In genomic region chr16:68075980-68076379, GRCh38 we compare ENCODE assay signal across 19 cellular contexts. TPM values are rescaled to one million over a fixed set of nuclear protein-coding genes. Genes with fewer than 3 reads are reported as not detected.
DNase-seq lines count a peak whose midpoint lies in the region; ATAC-seq, FAIRE-seq and TF ChIP-seq lines count a peak whose summit lies in the region.
"Had no signal": no experiment of that assay in that cellular context is flagged by ENCODE, and none has a peak within 500 bp of the region (broad histone marks: within the 10 kb centered on the region; RNA-seq: fewer than 3 reads in every experiment).

No MANE protein-coding gene starts in this region.

- no peak overlapping the region for H3K9ac ChIP-seq in kidney (ENCODE audit: low read length in 2 of 2)

- CTCF ChIA-PET in activated CD4-positive, alpha-beta memory T cell treated with anti-CD3 and anti-CD28 coated beads for 36 hours (lab: Charles Lee): interaction anchor here (1.2 to 3.6 kb wide), 5 partner anchors 8 to 153 kb away, joined by 3 to 24 read pairs (median 9); no protein-coding TSS in a partner anchor

- H3K4me1 ChIP-seq in kidney (ENCODE audit: control insufficient read depth in 1 of 2, insufficient read depth in 1 of 2, low read depth in 1 of 2, low read length in 2 of 2): peaks cover 23 to 25% of the 10 kb centered on the region in 2 donors

- intact Hi-C loops in activated CD4-positive, alpha-beta memory T cell treated with anti-CD3 and anti-CD28 coated beads for 36 hours (cut with micrococcal nuclease): no loop called here
- intact Hi-C loops in kidney (cut with DNase I): no loop called here

- no peaks in the 10 kb centered on the region for H3K9me3 Mint-ChIP-seq in activated T-cell treated with anti-CD3 and anti-CD28 coated beads, Interleukin-2, amount 50 U/mL, for 24 hours
- no peaks in the 10 kb centered on the region for H3K9me3 Mint-ChIP-seq in activated T-cell treated with anti-CD3 and anti-CD28 coated beads, Interleukin-2, amount 50 U/mL, for 4 hours
- H3K9me3 Mint-ChIP-seq in activated CD4-positive, alpha-beta memory T cell treated with anti-CD3 and anti-CD28 coated beads for 36 hours: no peaks in the 10 kb centered on the region
- no peaks in the 10 kb centered on the region for H3K9me3 Mint-ChIP-seq in immature natural killer cell
- H3K9me3 Mint-ChIP-seq: activated T-cell treated with anti-CD3 and anti-CD28 coated beads, Interleukin-2, amount 50 U/mL, for 72 hours had no signal

- H3K27ac Mint-ChIP-seq in activated T-cell treated with anti-CD3 and anti-CD28 coated beads, Interleukin-2, amount 50 U/mL, for 24 hours: peak overlapping the region; percentile 71
- peak overlapping the region; percentile 63 for H3K27ac Mint-ChIP-seq in activated CD4-positive, alpha-beta memory T cell treated with anti-CD3 and anti-CD28 coated beads for 36 hours
- peak overlapping the region; percentile 88 to 98 (median 95) for H3K27ac Mint-ChIP-seq in immature natural killer cell

- H3K27ac ChIP-seq in kidney (ENCODE audit: low read depth in 2 of 2, low read length in 2 of 2): no peak overlapping the region

- no peak for ATAC-seq in activated T-cell treated with anti-CD3 and anti-CD28 coated beads, Interleukin-2, amount 50 U/mL, for 4 hours
- no peak for ATAC-seq in GM21367 (IDR thresholded peaks at IDR 0.05; ENCODE audit: unreplicated experiment)
- ATAC-seq: activated T-cell treated with anti-CD3 and anti-CD28 coated beads, Interleukin-2, amount 50 U/mL, for 72 hours; heart right ventricle had no signal

- no peak for DNase-seq in activated T-cell treated with anti-CD3 and anti-CD28 coated beads, Interleukin-2, amount 50 U/mL, for 24 hours
- no peak for DNase-seq in activated T-cell treated with anti-CD3 and anti-CD28 coated beads, Interleukin-2, amount 50 U/mL, for 4 hours
- no peak for DNase-seq in activated CD4-positive, alpha-beta memory T cell treated with anti-CD3 and anti-CD28 coated beads for 36 hours
- DNase-seq in immature natural killer cell (no peak), G401 (ENCODE audit: low spot score) (no peak), kidney (no peak)
- DNase-seq in stimulated activated CD8-positive, alpha-beta memory T cell treated with anti-CD3 and anti-CD28 coated beads, Interleukin-4, amount 100 ng/mL, for 48 hours: peak; percentile 18
- DNase-seq: activated T-cell treated with anti-CD3 and anti-CD28 coated beads, Interleukin-2, amount 50 U/mL, for 72 hours; amygdala; effector CD8-positive, alpha-beta T cell; heart right ventricle; mesendoderm; NCI-H226; SIG-M5; stimulated activated CD4-positive, alpha-beta T cell treated with anti-CD3 and anti-CD28 coated beads, Interleukin-1b, Interleukin-23, amount 100 ng/mL, for 48 hours; substantia nigra; T1000 had no signal

- H3K27me3 Mint-ChIP-seq in activated T-cell treated with anti-CD3 and anti-CD28 coated beads, Interleukin-2, amount 50 U/mL, for 24 hours: no peaks in the 10 kb centered on the region
- H3K27me3 Mint-ChIP-seq in activated T-cell treated with anti-CD3 and anti-CD28 coated beads, Interleukin-2, amount 50 U/mL, for 4 hours (ENCODE audit: low read depth): no peaks in the 10 kb centered on the region
- no peaks in the 10 kb centered on the region for H3K27me3 Mint-ChIP-seq in activated CD4-positive, alpha-beta memory T cell treated with anti-CD3 and anti-CD28 coated beads for 36 hours
- peaks cover 2 to 8% (median 7%) of the 10 kb centered on the region in 3 donors for H3K27me3 Mint-ChIP-seq in immature natural killer cell (ENCODE audit: low read depth in 3 of 3)

- H3K4me1 Mint-ChIP-seq in activated T-cell treated with anti-CD3 and anti-CD28 coated beads, Interleukin-2, amount 50 U/mL, for 24 hours (ENCODE audit: low read depth): peaks cover 82% of the 10 kb centered on the region
- peaks cover 85% of the 10 kb centered on the region for H3K4me1 Mint-ChIP-seq in activated T-cell treated with anti-CD3 and anti-CD28 coated beads, Interleukin-2, amount 50 U/mL, for 4 hours (ENCODE audit: low read depth)
- H3K4me1 Mint-ChIP-seq in activated CD4-positive, alpha-beta memory T cell treated with anti-CD3 and anti-CD28 coated beads for 36 hours (ENCODE audit: low read depth): peaks cover 73% of the 10 kb centered on the region
- peaks cover 90 to 91% of the 10 kb centered on the region in 2 donors for H3K4me1 Mint-ChIP-seq in immature natural killer cell

- in situ Hi-C loops in G401 (cut with HindIII; ENCODE audit: low sequenced_read_pairs): no loop called here

- H3K4me3 ChIP-seq in kidney (ENCODE audit: low read length in 2 of 2): no peak overlapping the region
- H3K4me3 ChIP-seq: heart right ventricle had no signal

- no peak for TF ChIP-seq CTCF in kidney (IDR thresholded peaks at IDR 0.05; ENCODE audit: borderline replicate concordance, extremely low read depth, insufficient read depth)

- POLR2A ChIA-PET in activated CD4-positive, alpha-beta memory T cell treated with anti-CD3 and anti-CD28 coated beads for 36 hours (lab: Charles Lee): interaction anchor here (3.2 kb wide), 1 partner anchor 9 kb away, joined by 23 read pairs; the partner anchor contains the start of gene NFATC3

- H3K36me3 ChIP-seq in kidney (ENCODE audit: control insufficient read depth in 1 of 2, insufficient read depth in 2 of 2, low read length in 2 of 2): peaks cover 6 to 10% of the 10 kb centered on the region in 2 donors

- H3K9me3 ChIP-seq in kidney (ENCODE audit: control insufficient read depth in 1 of 2, low read length in 2 of 2): no peaks in the 10 kb centered on the region
- H3K9me3 ChIP-seq: heart right ventricle had no signal

- FAIRE-seq in kidney (lab: Jason Lieb, UNC): no peak
- FAIRE-seq: islet of Langerhans had no signal

- H3K4me3 Mint-ChIP-seq in activated T-cell treated with anti-CD3 and anti-CD28 coated beads, Interleukin-2, amount 50 U/mL, for 24 hours: no peak overlapping the region
- H3K4me3 Mint-ChIP-seq in activated T-cell treated with anti-CD3 and anti-CD28 coated beads, Interleukin-2, amount 50 U/mL, for 4 hours: no peak overlapping the region
- H3K4me3 Mint-ChIP-seq in activated CD4-positive, alpha-beta memory T cell treated with anti-CD3 and anti-CD28 coated beads for 36 hours: no peak overlapping the region
- peak overlapping the region; percentile 25 to 95 (median 58) for H3K4me3 Mint-ChIP-seq in immature natural killer cell

- peaks cover 86% of the 10 kb centered on the region for H3K36me3 Mint-ChIP-seq in activated T-cell treated with anti-CD3 and anti-CD28 coated beads, Interleukin-2, amount 50 U/mL, for 24 hours (ENCODE audit: low read depth)
- peaks cover 46% of the 10 kb centered on the region for H3K36me3 Mint-ChIP-seq in activated T-cell treated with anti-CD3 and anti-CD28 coated beads, Interleukin-2, amount 50 U/mL, for 4 hours (ENCODE audit: insufficient read depth)
- peaks cover 58% of the 10 kb centered on the region for H3K36me3 Mint-ChIP-seq in activated CD4-positive, alpha-beta memory T cell treated with anti-CD3 and anti-CD28 coated beads for 36 hours
- peaks cover 9 to 34% (median 15%) of the 10 kb centered on the region in 3 donors for H3K36me3 Mint-ChIP-seq in immature natural killer cell

RNA-seq across cellular contexts. Expression of gene NFATC3, which starts 9.2 kb away (rescaled TPM):
- 10 to 100 TPM; 64.8 to 72.3 (median 65.3) TPM for total RNA-seq in activated T-cell treated with anti-CD3 and anti-CD28 coated beads, Interleukin-2, amount 50 U/mL, for 4 hours
- 10 to 100 TPM; 83.4 to 85.2 TPM for total RNA-seq in activated CD4-positive, alpha-beta memory T cell treated with anti-CD3 and anti-CD28 coated beads for 36 hours
- 100 to 1,000 TPM in 2 of 3 donors, 10 to 100 TPM in 1; 66.5 to 160 (median 119) TPM for polyA plus RNA-seq in immature natural killer cell
- total RNA-seq in G401 (2014; rRNA removed; shearing (Covaris generic)): 16.3 and 26.9 TPM in 2 replicates
- 37.7 TPM for total RNA-seq in kidney
- polyA plus RNA-seq in kidney (ENCODE audit: insufficient read depth, low read depth, low replicate concordance): 15.0 TPM

RNA-seq across cellular contexts. Expression of gene DUS2, which starts 52.9 kb away (rescaled TPM):
- 10 to 100 TPM; 35.9 to 37.4 (median 37.1) TPM for total RNA-seq in activated T-cell treated with anti-CD3 and anti-CD28 coated beads, Interleukin-2, amount 50 U/mL, for 4 hours
- total RNA-seq in activated CD4-positive, alpha-beta memory T cell treated with anti-CD3 and anti-CD28 coated beads for 36 hours: 10 to 100 TPM; 29.2 to 29.4 TPM
- polyA plus RNA-seq in immature natural killer cell (10 to 100 TPM in 2 of 3 donors, 1 to 10 TPM in 1; 9.3 to 23.7 (median 16.8) TPM), kidney (ENCODE audit: insufficient read depth, low read depth, low replicate concordance) (12.1 TPM)
- total RNA-seq in G401 (2014; rRNA removed; shearing (Covaris generic)): 17.0 and 19.3 TPM in 2 replicates
- 12.5 TPM for total RNA-seq in kidney

RNA-seq across cellular contexts. Expression of gene DDX28, which starts 52.9 kb away (rescaled TPM):
- 10 to 100 TPM; 34.9 to 40.3 (median 39.1) TPM for total RNA-seq in activated T-cell treated with anti-CD3 and anti-CD28 coated beads, Interleukin-2, amount 50 U/mL, for 4 hours
- 10 to 100 TPM; 12.8 to 14.5 TPM for total RNA-seq in activated CD4-positive, alpha-beta memory T cell treated with anti-CD3 and anti-CD28 coated beads for 36 hours
- polyA plus RNA-seq in immature natural killer cell (10 to 100 TPM; 45.3 to 59.4 (median 55.0) TPM), kidney (ENCODE audit: insufficient read depth, low read depth, low replicate concordance) (13.1 TPM)
- total RNA-seq in G401 (2014; rRNA removed; shearing (Covaris generic)): 49.0 and 63.4 TPM in 2 replicates
- total RNA-seq in kidney: 10.6 TPM

Comparison
In these comparisons a context has a peak if more than half of its experiments do, and no peak if none do; other contexts are left out.
1. H3K4me3 Mint-ChIP-seq: peak in immature natural killer cell (5 of 5); none in activated T-cell treated with anti-CD3 and anti-CD28 coated beads, Interleukin-2, amount 50 U/mL, for 24 hours (single experiment), activated T-cell treated with anti-CD3 and anti-CD28 coated beads, Interleukin-2, amount 50 U/mL, for 4 hours (single experiment) and activated CD4-positive, alpha-beta memory T cell treated with anti-CD3 and anti-CD28 coated beads for 36 hours (single experiment).
2. Peak in every context shown above with its lines, with median percentiles within 50 percentile points of each other: H3K27ac Mint-ChIP-seq.